9 cellular contexts compared by ENCODE assay signal in genomic region chr17:69046130-69046807, GRCh38.
"Had no signal": no experiment of that assay in that cellular context is flagged by ENCODE, and none has a peak within 500 bp of the region (broad histone marks: within the 10 kb centered on the region; RNA-seq: fewer than 3 reads in every experiment).

No MANE protein-coding gene starts in this region.

- ATAC-seq: effector memory CD8-positive, alpha-beta T cell; esophagus mucosa; stimulated activated memory B cell treated with anti-CD40 and anti-IgM and Interleukin-4, amounts not matched to agents 10 μg/mL and 1 μg/mL and 100 μg/mL, for 72 hours had no signal

- DNase-seq: activated B cell treated with CpG ODN at 0.5 μM for 24 hours; activated CD4-positive, alpha-beta T cell treated with anti-CD3 and anti-CD28 coated beads, Interleukin-2, amount 10 ng/mL, durations not matched to agents 24 days and 14 days; activated naive CD4-positive, alpha-beta T cell treated with Interleukin-2 at 50 U/mL for 16 hours; central memory CD4-positive, alpha-beta T cell; effector memory CD8-positive, alpha-beta T cell; foreskin fibroblast; retina had no signal
